In the genomic region with DNA sequence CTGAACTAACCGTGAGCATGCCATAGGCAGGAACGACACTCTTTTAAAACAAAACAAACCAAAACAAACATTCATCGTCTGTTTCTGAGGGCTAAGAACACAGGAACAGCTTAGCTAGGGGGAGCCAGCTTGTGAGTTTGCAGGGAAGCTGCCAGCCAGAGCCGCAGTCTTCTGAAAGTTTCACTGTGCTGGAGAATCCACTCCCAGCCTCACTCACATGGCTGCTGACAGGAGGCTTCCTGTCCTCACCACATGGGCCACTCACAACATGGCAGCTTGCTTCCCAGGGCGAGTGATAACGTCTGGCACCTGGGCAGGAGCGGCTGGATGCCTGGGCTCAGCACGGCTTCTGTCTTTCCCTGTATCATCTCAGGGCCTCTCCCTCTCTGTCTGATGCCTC, we compare ENCODE assay signal across 20 cellular contexts.
A peak's percentile ranks its signal among the peaks of the same experiment; 100 is the strongest.
DNase-seq lines count a peak whose midpoint lies in the region; ATAC-seq and TF ChIP-seq lines count a peak whose summit lies in the region.
"Had no signal": no experiment of that assay in that cellular context is flagged by ENCODE, and none has a peak within 500 bp of the region (broad histone marks: within the 10 kb centered on the region; RNA-seq: fewer than 3 reads in every experiment).

No MANE protein-coding gene starts in this region.

- H3K27me3 ChIP-seq in endodermal cell (ENCODE audit: control insufficient read depth, insufficient read depth, low read length, poor library complexity, severe bottlenecking) (peaks cover 24% of the 10 kb centered on the region), neuronal stem cell (ENCODE audit: control insufficient read depth in 3 of 3, insufficient read depth in 3 of 3, low read depth in 1 of 3, low read length in 3 of 3) (no peaks in the 10 kb centered on the region)

- H3K27ac Mint-ChIP-seq in endodermal cell (no peak overlapping the region), natural killer cell (no peak overlapping the region)
- H3K27ac Mint-ChIP-seq: CD4-positive, alpha-beta T cell; H9 had no signal

- no peak overlapping the region for H2BK120ac ChIP-seq in neuronal stem cell (ENCODE audit: low read depth, low read length)

- H3K4ac ChIP-seq in neuronal stem cell (ENCODE audit: low read length): no peak overlapping the region

- no peaks in the 10 kb centered on the region for H3K79me1 ChIP-seq in neuronal stem cell (ENCODE audit: low read depth, low read length)

- no peak overlapping the region for H3K4me3 ChIP-seq in HEK293 (ENCODE audit: low read depth, low read length)
- H3K4me3 ChIP-seq in endodermal cell (ENCODE audit: low read length): no peak overlapping the region
- H3K4me3 ChIP-seq in neuronal stem cell (ENCODE audit: low read length in 2 of 2): no peak overlapping the region
- H3K4me3 ChIP-seq: A549, K562 had no signal

- H3K9me3 Mint-ChIP-seq in endodermal cell (peaks cover 12% of the 10 kb centered on the region), natural killer cell (peaks cover 4 to 5% of the 10 kb centered on the region in 2 donors)

- H2BK12ac ChIP-seq in neuronal stem cell (ENCODE audit: low read length): no peak overlapping the region

- CTCF ChIA-PET in HEK293 (lab: Yijun Ruan, JAX): interaction anchor here (0.6 kb wide), 1 partner anchor 1819 kb away, joined by 4 read pairs; no protein-coding TSS in a partner anchor

- TF ChIP-seq CTCF in HEK293 (tag by site-specific recombination; IDR thresholded peaks at IDR 0.05) (no peak), endodermal cell (conservative IDR thresholded peaks at IDR 0.05) (no peak), natural killer cell (IDR thresholded peaks at IDR 0.05) (no peak)

- no peak overlapping the region for H2BK5ac ChIP-seq in neuronal stem cell (ENCODE audit: low read length)

- no peak overlapping the region for H3K23ac ChIP-seq in neuronal stem cell (ENCODE audit: low read depth, low read length, poor library complexity)

- H3K27me3 Mint-ChIP-seq in endodermal cell (ENCODE audit: insufficient read depth) (peaks cover 2% of the 10 kb centered on the region), natural killer cell (ENCODE audit: low read depth in 2 of 2) (peaks cover 0 to 7% of the 10 kb centered on the region in 2 donors)

- no peaks in the 10 kb centered on the region for H3K36me3 ChIP-seq in HEK293 (ENCODE audit: control insufficient read depth in 2 of 2, insufficient read depth in 1 of 2, low read length in 2 of 2)
- H3K36me3 ChIP-seq in endodermal cell (ENCODE audit: control insufficient read depth, insufficient read depth, low read length): no peaks in the 10 kb centered on the region
- H3K36me3 ChIP-seq in neuronal stem cell (replicated peaks in 1 of 2; ENCODE audit: control insufficient read depth in 2 of 2, insufficient read depth in 2 of 2, low read length in 2 of 2): no peaks in the 10 kb centered on the region

- ATAC-seq in natural killer cell: no peak
- ATAC-seq: A549, K562 had no signal

- no peak overlapping the region for H3K9ac ChIP-seq in endodermal cell (ENCODE audit: extremely low read depth, low read length, poor library complexity, severe bottlenecking)
- no peak overlapping the region for H3K9ac ChIP-seq in neuronal stem cell (ENCODE audit: low read depth, low read length, poor library complexity)

- H3K4me2 ChIP-seq in neuronal stem cell (ENCODE audit: insufficient read depth, low read length, poor library complexity, severe bottlenecking): no peak overlapping the region
- H3K4me2 ChIP-seq: A549 had no signal

- H3K36me3 Mint-ChIP-seq in endodermal cell (ENCODE audit: low read depth): no peaks in the 10 kb centered on the region
- no peaks in the 10 kb centered on the region for H3K36me3 Mint-ChIP-seq in natural killer cell

- no peak overlapping the region for H4K91ac ChIP-seq in neuronal stem cell (ENCODE audit: low read depth, low read length, poor library complexity)

- no peak overlapping the region for H2AFZ ChIP-seq in neuronal stem cell (ENCODE audit: low read length)

- H3K4me1 Mint-ChIP-seq in endodermal cell (peaks cover 6% of the 10 kb centered on the region), natural killer cell (peaks cover 13% of the 10 kb centered on the region in 2 donors)
- H3K4me1 Mint-ChIP-seq: H9 had no signal

- peak overlapping the region; percentile 3 for H2AK5ac ChIP-seq in neuronal stem cell (ENCODE audit: low read depth, low read length)

- H3K14ac ChIP-seq in neuronal stem cell (ENCODE audit: low read length): no peak overlapping the region

- H3K4me3 Mint-ChIP-seq in endodermal cell: no peak overlapping the region
- no peak overlapping the region for H3K4me3 Mint-ChIP-seq in natural killer cell
- H3K4me3 Mint-ChIP-seq: CD4-positive, alpha-beta T cell; H9 had no signal

- no peak overlapping the region for H3K18ac ChIP-seq in neuronal stem cell (ENCODE audit: low read length)

- no peaks in the 10 kb centered on the region for H3K9me3 ChIP-seq in HEK293 (ENCODE audit: control insufficient read depth, insufficient read depth, low read depth, low read length)
- H3K9me3 ChIP-seq in endodermal cell (ENCODE audit: control insufficient read depth, low read length): peaks cover 8% of the 10 kb centered on the region
- H3K9me3 ChIP-seq in neuronal stem cell (replicated peaks in 1 of 2; ENCODE audit: control insufficient read depth in 2 of 2, insufficient read depth in 1 of 2, low read depth in 1 of 2, low read length in 2 of 2): peaks cover 0 to 2% of the 10 kb centered on the region in 2 donors
- H3K9me3 ChIP-seq: Caco-2 had no signal

- H4K8ac ChIP-seq in neuronal stem cell (ENCODE audit: low read depth, low read length): no peak overlapping the region

- intact Hi-C loops in natural killer cell (cut with micrococcal nuclease): no loop called here

- WGBS in endodermal cell (ENCODE audit: insufficient coverage in 1 of 2, insufficient read length in 1 of 2), 2 experiments: 72 to 85% methylated on average over 4 to 8 of the region's 8 CpGs
- WGBS in neuronal stem cell (ENCODE audit: extremely low coverage in 2 of 2, insufficient read length in 2 of 2, insufficient replicate concordance in 1 of 2), 2 donors: no CpG with 5 or more reads among the region's 8 CpGs

- DNase-seq in DMS 273 (lab: John Stamatoyannopoulos, UW; ENCODE audit: unreplicated experiment): peak; percentile 12
- DNase-seq in DMS 273 treated with DMSO at 0.1 percent for 48 hours (lab: John Stamatoyannopoulos, UW): no peak
- peak; percentile 65 for DNase-seq in endodermal cell
- DNase-seq in neuronal stem cell (ENCODE audit: low spot score): no peak
- DNase-seq in cerebellum (ENCODE audit: low spot score): no peak
- no peak for DNase-seq in natural killer cell
- DNase-seq in GDM1 (lab: John Stamatoyannopoulos, UW): no peak
- DNase-seq: AML-193; Caco-2; CD4-positive, alpha-beta T cell; DMS79 treated with DMSO at 0.1 percent for 48 hours; EL; GOT3; H9; IMR-90 had no signal

- POLR2A ChIA-PET in HEK293 (lab: Yijun Ruan, JAX): no interaction called here

- H3K4me1 ChIP-seq in HEK293 (ENCODE audit: control insufficient read depth, insufficient read depth, low read length) (no peaks in the 10 kb centered on the region), endodermal cell (ENCODE audit: control insufficient read depth, insufficient read depth, low read length) (no peaks in the 10 kb centered on the region), neuronal stem cell (ENCODE audit: control insufficient read depth in 2 of 2, insufficient read depth in 1 of 2, low read depth in 1 of 2, low read length in 2 of 2) (peaks cover 0 to 2% of the 10 kb centered on the region in 2 donors)
- H3K4me1 ChIP-seq: A549, Caco-2 had no signal

- H3K27ac ChIP-seq in HEK293 (ENCODE audit: extremely low read depth, low read depth, low read length) (no peak overlapping the region), endodermal cell (ENCODE audit: low read depth, low read length) (no peak overlapping the region), neuronal stem cell (replicated peaks; ENCODE audit: low read length) (no peak overlapping the region)
- H3K27ac ChIP-seq: 22Rv1, A549, C4-2B had no signal

- no peak overlapping the region for H2BK15ac ChIP-seq in neuronal stem cell (ENCODE audit: low read length)

TF ChIP-seq in HEK293, 187 proteins besides CTCF, POLR2A, EP300 and RAD21:
- TF ChIP-seq ZBTB7A (tag by site-specific recombination; IDR thresholded peaks at IDR 0.05; ENCODE audit: low read depth) (no peak), ZIC2 (tag by site-specific recombination; IDR thresholded peaks at IDR 0.05) (0 out of 2 replicates have a peak, but pooled peaks have one; percentile 36), ZNF155 (tag by site-specific recombination; IDR thresholded peaks at IDR 0.05) (no peak)
- TF ChIP-seq, protein P1, sequence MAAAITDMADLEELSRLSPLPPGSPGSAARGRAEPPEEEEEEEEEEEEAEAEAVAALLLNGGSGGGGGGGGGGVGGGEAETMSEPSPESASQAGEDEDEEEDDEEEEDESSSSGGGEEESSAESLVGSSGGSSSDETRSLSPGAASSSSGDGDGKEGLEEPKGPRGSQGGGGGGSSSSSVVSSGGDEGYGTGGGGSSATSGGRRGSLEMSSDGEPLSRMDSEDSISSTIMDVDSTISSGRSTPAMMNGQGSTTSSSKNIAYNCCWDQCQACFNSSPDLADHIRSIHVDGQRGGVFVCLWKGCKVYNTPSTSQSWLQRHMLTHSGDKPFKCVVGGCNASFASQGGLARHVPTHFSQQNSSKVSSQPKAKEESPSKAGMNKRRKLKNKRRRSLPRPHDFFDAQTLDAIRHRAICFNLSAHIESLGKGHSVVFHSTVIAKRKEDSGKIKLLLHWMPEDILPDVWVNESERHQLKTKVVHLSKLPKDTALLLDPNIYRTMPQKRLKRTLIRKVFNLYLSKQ (tag by site-specific recombination; IDR thresholded peaks at IDR 0.05; ENCODE audit: borderline replicate concordance): no peak

Comparison
In these comparisons a context has a peak if more than half of its experiments do, and no peak if none do; other contexts are left out.
1. DNase-seq: peak in DMS 273 (single experiment) and endodermal cell (single experiment); none in DMS 273 treated with DMSO at 0.1 percent for 48 hours (single experiment), neuronal stem cell (single experiment), cerebellum (single experiment), natural killer cell (single experiment) and GDM1 (single experiment).